In the genomic region with DNA sequence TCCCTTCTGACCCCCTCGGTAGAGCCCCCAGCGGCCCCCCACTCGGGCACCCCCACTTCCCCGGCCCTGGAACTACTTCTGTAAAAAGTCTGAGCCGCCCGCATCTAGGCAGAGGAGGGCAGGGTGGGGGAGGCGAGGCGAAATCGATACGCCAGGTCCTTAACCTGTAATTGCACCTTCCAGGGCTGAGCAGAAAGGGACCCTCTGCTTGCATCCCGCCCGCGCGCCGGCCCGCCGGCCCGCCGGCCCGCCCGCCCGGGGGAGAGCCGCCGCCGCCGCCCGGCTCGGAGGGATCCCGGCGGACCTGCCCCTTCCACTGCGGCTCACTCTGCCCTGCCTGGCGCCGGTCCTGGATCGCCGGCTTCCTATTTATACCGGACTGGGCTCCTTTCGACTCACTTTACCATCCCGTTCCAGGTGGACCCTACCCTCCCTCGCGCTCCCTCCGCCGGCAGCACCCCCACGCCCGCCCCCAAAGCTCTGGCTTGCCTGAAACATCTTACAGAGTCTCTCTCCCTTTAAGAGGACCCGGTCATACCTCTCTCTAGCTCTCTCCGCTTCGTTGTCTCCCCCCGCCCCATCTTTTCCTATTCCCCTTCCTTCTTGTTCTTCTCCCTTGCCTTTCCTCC, we compare ENCODE assay signal across 8 cellular contexts. TPM values are rescaled to one million over a fixed set of nuclear protein-coding genes. Genes with fewer than 3 reads are reported as not detected.
DNase-seq lines count a peak whose midpoint lies in the region; ATAC-seq and TF ChIP-seq lines count a peak whose summit lies in the region.

No MANE protein-coding gene starts in this region.

- H3K36me3 ChIP-seq in OCI-LY3 (replicated peaks; ENCODE audit: low read depth, low read length), result peaks cover 11% of the 10 kb centered on the region
- H3K36me3 ChIP-seq in PC-3 (ENCODE audit: low read depth, low read length), result no peaks in the 10 kb centered on the region

- BruUV-seq in PC-3 (replicated peaks; lab: Mats Ljungman, UMichigan), result no TSS peak

- H3K9me3 ChIP-seq in OCI-LY3 (ENCODE audit: insufficient read depth, low read length), result no peaks in the 10 kb centered on the region
- H3K9me3 ChIP-seq in PC-3 (ENCODE audit: low read length), result no peaks in the 10 kb centered on the region

- intact Hi-C loops in left ventricle myocardium superior (cut with micrococcal nuclease), result no loop called here
- intact Hi-C loops in PC-3 (cut with micrococcal nuclease), result no loop called here
- intact Hi-C loops in posterior vena cava (cut with DNase I), result loop anchor here in 1 of 2 donors (10.0 kb wide), 1 partner anchor 77 kb away; no protein-coding TSS in a partner anchor

- no peak overlapping the region for H2AFZ ChIP-seq in OCI-LY3 (ENCODE audit: low read depth, low read length)
- H2AFZ ChIP-seq in PC-3 (ENCODE audit: low read length), result no peak overlapping the region

- peaks cover 21% of the 10 kb centered on the region for H3K4me1 ChIP-seq in OCI-LY3 (ENCODE audit: low read length)
- no peaks in the 10 kb centered on the region for H3K4me1 ChIP-seq in PC-3 (ENCODE audit: insufficient read depth, low read length)

- no peaks in the 10 kb centered on the region for H3K9me2 ChIP-seq in PC-3 (replicated peaks; ENCODE audit: low read length)

- H4K20me1 ChIP-seq in OCI-LY3 (ENCODE audit: insufficient read depth, low read length) (no peaks in the 10 kb centered on the region), PC-3 (ENCODE audit: low read length) (no peaks in the 10 kb centered on the region)

- peak overlapping the region; percentile 87 for H3K27ac ChIP-seq in OCI-LY3 (ENCODE audit: low read length)
- H3K27ac ChIP-seq in PC-3 (ENCODE audit: low read length), result no peak overlapping the region

- POLR2A ChIA-PET in PC-3 (lab: Charles Lee; ENCODE audit: unreplicated experiment), result no interaction called here

- no peaks in the 10 kb centered on the region for H3F3A ChIP-seq in PC-3 (ENCODE audit: low read length, unreplicated experiment)

- H3K79me2 ChIP-seq in OCI-LY3 (ENCODE audit: low read length), result peaks cover 60% of the 10 kb centered on the region
- H3K79me2 ChIP-seq in PC-3 (ENCODE audit: low read length), result no peaks in the 10 kb centered on the region

- no peak for DNase-seq in left ventricle myocardium superior
- no peak for DNase-seq in skeletal muscle cell (ENCODE audit: low read depth)
- no peak for DNase-seq in SIG-M5 treated with dmso at 0.1 percent for 504 hours (lab: John Stamatoyannopoulos, UW; ENCODE audit: unreplicated experiment)
- DNase-seq in kidney glomerular epithelial cell (lab: John Stamatoyannopoulos, UW), result no peak
- DNase-seq in PC-3, result no peak
- no peak for DNase-seq in posterior vena cava (ENCODE audit: low spot score)

- peak overlapping the region; percentile 98 for H3K9ac ChIP-seq in OCI-LY3 (ENCODE audit: low read length)
- no peak overlapping the region for H3K9ac ChIP-seq in PC-3 (ENCODE audit: low read length)

- ATAC-seq in GM18868 (IDR thresholded peaks at IDR 0.05; ENCODE audit: unreplicated experiment), result peak; percentile 20
- ATAC-seq in left ventricle myocardium superior, result peak; percentile 45
- no peak for ATAC-seq in PC-3

- no peaks in the 10 kb centered on the region for H3K27me3 ChIP-seq in OCI-LY3 (ENCODE audit: low read depth, low read length)
- peaks cover 8% of the 10 kb centered on the region; the same call in 1 of the 2 replicates for H3K27me3 ChIP-seq in PC-3 (ENCODE audit: low read length)

- H3K4me3 ChIP-seq in OCI-LY3 (ENCODE audit: low read length), result peak overlapping the region; percentile 95
- peak overlapping the region; percentile 43 for H3K4me3 ChIP-seq in skeletal muscle cell (ENCODE audit: low read depth, low read length)
- no peak overlapping the region for H3K4me3 ChIP-seq in PC-3 (ENCODE audit: low read length)

- H3K4me2 ChIP-seq in OCI-LY3 (ENCODE audit: low read length), result peak overlapping the region; percentile 100
- no peak overlapping the region for H3K4me2 ChIP-seq in PC-3 (ENCODE audit: low read length)

- CTCF ChIA-PET in PC-3 (lab: Charles Lee), result no interaction called here

- TF ChIP-seq CTCF in OCI-LY3 (IDR thresholded peaks at IDR 0.05; ENCODE audit: low read depth, low read length) (no peak), PC-3 (conservative IDR thresholded peaks at IDR 0.05; ENCODE audit: low read depth, low read length) (no peak)

RNA-seq across cellular contexts. Expression of a gene that starts 0.8 kb away (rescaled TPM):
- total RNA-seq in left ventricle myocardium superior (0.07 TPM), PC-3 (2014; rRNA removed) (not detected in 2 replicates), posterior vena cava (under 1 TPM; 0.33 to 0.46 TPM)
